ENCODE assay signal across 14 cellular contexts in the genomic region with DNA sequence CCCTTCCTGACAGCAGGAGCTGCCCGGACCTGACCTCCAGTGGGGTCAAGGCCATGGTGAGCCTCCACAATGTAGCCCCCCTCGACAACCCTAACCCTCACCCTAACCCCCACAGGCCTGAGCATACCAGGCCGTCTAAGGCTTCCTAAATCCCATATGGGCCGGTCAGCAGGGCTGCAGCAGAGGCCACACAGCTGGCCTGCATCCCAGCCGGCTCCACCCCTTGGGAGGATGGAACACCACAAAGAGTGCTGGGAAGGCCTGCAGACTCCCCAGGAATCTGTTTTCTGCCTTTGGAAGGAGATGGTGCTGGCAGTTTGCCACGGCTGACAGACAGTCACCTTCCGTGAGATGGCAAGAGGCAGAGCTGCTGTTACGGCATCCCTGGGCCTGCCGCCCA. TPM values are rescaled to one million over a fixed set of nuclear protein-coding genes. Genes with fewer than 3 reads are reported as not detected.
DNase-seq lines count a peak whose midpoint lies in the region; ATAC-seq and TF ChIP-seq lines count a peak whose summit lies in the region.
"Had no signal": no experiment of that assay in that cellular context is flagged by ENCODE, and none has a peak within 500 bp of the region (broad histone marks: within the 10 kb centered on the region; RNA-seq: fewer than 3 reads in every experiment).

No MANE protein-coding gene starts in this region.

- H4K8ac ChIP-seq in IMR-90 (ENCODE audit: low read depth in 2 of 2, low read length in 2 of 2): no peak overlapping the region

- H3K14ac ChIP-seq in IMR-90 (replicated peaks; ENCODE audit: low read depth, low read length): no peak overlapping the region

- H3K9me3 ChIP-seq in IMR-90 (ENCODE audit: control insufficient read depth, insufficient read depth, low read length) (no peaks in the 10 kb centered on the region), WERI-Rb-1 (ENCODE audit: severe bottlenecking) (no peaks in the 10 kb centered on the region), lower lobe of right lung (no peaks in the 10 kb centered on the region), testis (no peaks in the 10 kb centered on the region), transverse colon (no peaks in the 10 kb centered on the region)
- H3K9me3 ChIP-seq: A549, neutrophil, suprapubic skin had no signal

- H3K36me3 ChIP-seq in IMR-90 (ENCODE audit: control insufficient read depth, insufficient read depth, low read length) (no peaks in the 10 kb centered on the region), WERI-Rb-1 (peaks cover 28% of the 10 kb centered on the region), lower lobe of right lung (no peaks in the 10 kb centered on the region), testis (ENCODE audit: low read depth, missing control alignments) (no peaks in the 10 kb centered on the region), transverse colon (no peaks in the 10 kb centered on the region)
- H3K36me3 ChIP-seq: neutrophil, suprapubic skin had no signal

- H2BK5ac ChIP-seq in IMR-90 (ENCODE audit: low read depth, low read length, poor library complexity, severe bottlenecking): no peak overlapping the region

- TF ChIP-seq CTCF in IMR-90 (conservative IDR thresholded peaks at IDR 0.05; ENCODE audit: low read depth, low read length) (no peak), WERI-Rb-1 (IDR thresholded peaks at IDR 0.05; ENCODE audit: low read depth, low read length) (no peak), lower lobe of right lung (IDR thresholded peaks at IDR 0.05) (no peak), testis (IDR thresholded peaks at IDR 0.05) (no peak), transverse colon (IDR thresholded peaks at IDR 0.05) (no peak)

- ATAC-seq in IMR-90 (ENCODE audit: low read depth): peak; percentile 41; the same call in 1 of the 2 replicates
- ATAC-seq in lower lobe of right lung: no peak
- ATAC-seq in GM21528 (IDR thresholded peaks at IDR 0.05; ENCODE audit: low FRiP score, unreplicated experiment): no peak
- ATAC-seq: activated naive CD8-positive, alpha-beta T cell treated with anti-CD3 and anti-CD28 coated beads, Interleukin-2, amount 50 U/mL, for 24 hours had no signal

- in situ Hi-C loops in IMR-90 (cut with MboI; ENCODE audit: low sequenced_read_pairs) (no loop called here), transverse colon (cut with MboI; ENCODE audit: low pct_ligation_motif_present in 1 of 4, low pct_unique_long_range_greater_than_20kb in 1 of 4, low sequenced_read_pairs in 3 of 4) (no loop called here)

- peak in 2 of 3 experiments; percentile 10 to 64 for DNase-seq in NCI-H1417 (lab: John Stamatoyannopoulos, UW)
- no peak for DNase-seq in NCI-H1417 treated with DMSO at 0.1 percent for 48 hours (lab: John Stamatoyannopoulos, UW)
- peak; percentile 2 for DNase-seq in IMR-90
- DNase-seq in WERI-Rb-1: peak; percentile 15
- DNase-seq in lower lobe of right lung: peak; percentile 32
- no peak for DNase-seq in testis
- no peak for DNase-seq in transverse colon
- DNase-seq: activated CD4-positive, CD25-positive, alpha-beta regulatory T cell; activated naive CD8-positive, alpha-beta T cell treated with anti-CD3 and anti-CD28 coated beads, Interleukin-2, amount 50 U/mL, for 24 hours; mesenchymal stem cell had no signal

- H2AK9ac ChIP-seq in IMR-90 (replicated peaks; ENCODE audit: low read depth, low read length, poor library complexity): no peak overlapping the region

- H3K56ac ChIP-seq in IMR-90 (ENCODE audit: extremely low read depth, insufficient read depth, low read length): no peak overlapping the region

- TF ChIP-seq EP300 in transverse colon (IDR thresholded peaks at IDR 0.05; ENCODE audit: low read depth): no peak

- POLR2A ChIA-PET in IMR-90 (lab: Charles Lee; ENCODE audit: unreplicated experiment): no interaction called here

- WGBS in IMR-90 (ENCODE audit: extremely low coverage in 2 of 2, insufficient read length in 1 of 2), 2 experiments: 12% methylated on average over 4 of the region's 9 CpGs; no CpG with 5 or more reads in 1 of the 2 experiments
- WGBS in testis, 2 donors: 37% methylated on average over 9 of the region's 9 CpGs; no CpG with 5 or more reads in 1 of the 2 donors
- 55% methylated on average over 6 of the region's 9 CpGs; no CpG with 5 or more reads in 1 of the 2 donors for WGBS in transverse colon (ENCODE audit: low coverage in 1 of 2), 2 donors

- H2BK15ac ChIP-seq in IMR-90 (ENCODE audit: low read depth, low read length): no peak overlapping the region

- no peak overlapping the region for H3K9ac ChIP-seq in IMR-90 (ENCODE audit: low read depth, low read length)

- no peak overlapping the region for H3K4ac ChIP-seq in IMR-90 (ENCODE audit: low read depth, low read length)

- H3K79me1 ChIP-seq in IMR-90 (ENCODE audit: low read depth in 1 of 2, low read length in 2 of 2): no peaks in the 10 kb centered on the region

- CTCF ChIA-PET in IMR-90 (lab: Yijun Ruan, JAX): no interaction called here

- no peak overlapping the region for H4K5ac ChIP-seq in IMR-90 (ENCODE audit: low read depth, low read length)

- no peak overlapping the region for H4K91ac ChIP-seq in IMR-90 (ENCODE audit: insufficient read depth, low read depth, low read length)

- no peaks in the 10 kb centered on the region for H4K20me1 ChIP-seq in IMR-90 (ENCODE audit: insufficient read depth, low read length)

- H2AK5ac ChIP-seq in IMR-90 (ENCODE audit: low read depth, low read length): no peak overlapping the region

- no peak overlapping the region for H2BK20ac ChIP-seq in IMR-90 (ENCODE audit: low read depth, low read length)

- no TSS peak for BruUV-seq in IMR-90 (replicated peaks; lab: Mats Ljungman, UMichigan)

- no peak overlapping the region for H3K18ac ChIP-seq in IMR-90 (ENCODE audit: low read depth, low read length)

- H3K27me3 ChIP-seq in IMR-90 (ENCODE audit: control insufficient read depth, insufficient read depth, low read length) (peaks cover 22% of the 10 kb centered on the region), WERI-Rb-1 (ENCODE audit: insufficient read depth, low read depth, severe bottlenecking) (no peaks in the 10 kb centered on the region), lower lobe of right lung (ENCODE audit: low read depth) (peaks cover 76% of the 10 kb centered on the region), testis (no peaks in the 10 kb centered on the region), transverse colon (peaks cover 65% of the 10 kb centered on the region)

- H2AFZ ChIP-seq in IMR-90 (replicated peaks; ENCODE audit: low read length, poor library complexity): peak overlapping the region; percentile 14

- TF ChIP-seq POLR2A in IMR-90 (IDR thresholded peaks at IDR 0.05; ENCODE audit: low read depth, low read length): no peak
- no peak for TF ChIP-seq POLR2A in testis (IDR thresholded peaks at IDR 0.05)
- TF ChIP-seq POLR2A in transverse colon (IDR thresholded peaks at IDR 0.05): no peak

- no peak for TF ChIP-seq RAD21 in IMR-90 (IDR thresholded peaks at IDR 0.05; ENCODE audit: low read length)

- H3K4me1 ChIP-seq in IMR-90 (ENCODE audit: control insufficient read depth, insufficient read depth, low read length) (no peaks in the 10 kb centered on the region), lower lobe of right lung (no peaks in the 10 kb centered on the region), testis (no peaks in the 10 kb centered on the region), transverse colon (peaks cover 0 to 4% (median 2%) of the 10 kb centered on the region in 4 donors)
- H3K4me1 ChIP-seq: A549 had no signal

- H3K27ac ChIP-seq in IMR-90 (ENCODE audit: insufficient read depth, low read length): no peak overlapping the region
- peak overlapping the region; percentile 24 for H3K27ac ChIP-seq in WERI-Rb-1
- no peak overlapping the region for H3K27ac ChIP-seq in lower lobe of right lung
- no peak overlapping the region for H3K27ac ChIP-seq in testis
- no peak overlapping the region for H3K27ac ChIP-seq in transverse colon
- H3K27ac ChIP-seq: A549, neutrophil, suprapubic skin had no signal

- no peak overlapping the region for H3K23ac ChIP-seq in IMR-90 (ENCODE audit: low read depth, low read length)

- H2BK120ac ChIP-seq in IMR-90 (ENCODE audit: low read depth, low read length): no peak overlapping the region

- dilution Hi-C loops in IMR-90 (cut with HindIII; ENCODE audit: low sequenced_read_pairs, unreplicated experiment): no loop called here

- intact Hi-C loops in IMR-90 (cut with micrococcal nuclease): no loop called here
- intact Hi-C loops in lower lobe of right lung (cut with DNase I): no loop called here
- intact Hi-C loops in testis (cut with DNase I; ENCODE audit: low total_unique reads): no loop called here
- intact Hi-C loops in transverse colon (cut with DNase I; ENCODE audit: low total_unique reads): no loop called here

- H3K9me1 ChIP-seq in IMR-90 (ENCODE audit: insufficient read depth, low read length): no peaks in the 10 kb centered on the region

- H3K4me3 ChIP-seq in IMR-90 (ENCODE audit: insufficient read depth, low read depth, low read length) (no peak overlapping the region), WERI-Rb-1 (ENCODE audit: low read depth, low read length) (no peak overlapping the region), lower lobe of right lung (no peak overlapping the region), testis (no peak overlapping the region), transverse colon (no peak overlapping the region)
- H3K4me3 ChIP-seq: A549, suprapubic skin had no signal

- no peak overlapping the region for H3K4me2 ChIP-seq in IMR-90 (ENCODE audit: low read depth, low read length)
- H3K4me2 ChIP-seq: A549 had no signal

TF ChIP-seq in IMR-90, 13 proteins besides CTCF, POLR2A, EP300 and RAD21 (continues in another document):
- TF ChIP-seq CEBPB (IDR thresholded peaks at IDR 0.05; ENCODE audit: low read depth, low read length) (no peak), NFE2L2 (IDR thresholded peaks at IDR 0.05; ENCODE audit: low read depth, low read length) (no peak), MAZ (IDR thresholded peaks at IDR 0.05; ENCODE audit: borderline replicate concordance, low read depth, low read length) (no peak), BHLHE40 (IDR thresholded peaks at IDR 0.05; ENCODE audit: low read depth, low read length) (no peak)

RNA-seq across cellular contexts. Expression of a gene that starts 2.8 kb away (rescaled TPM):
- not detected in 2 replicates for total RNA-seq in IMR-90 (2012; rRNA removed)
- not detected in 2 replicates for polyA plus RNA-seq in IMR-90 (2012; rRNA removed)
- 0.12 TPM in 1 of 2 replicates, not detected in the other for polyA plus RNA-seq in IMR-90 (2012; cell fraction: cytosol; rRNA removed)
- 0.04 and 0.05 TPM in 2 replicates for polyA plus RNA-seq in IMR-90 (2012; cell fraction: nucleus; rRNA removed; ENCODE audit: low replicate concordance)
- not detected for total RNA-seq in lower lobe of right lung
- total RNA-seq in testis: 10 to 100 TPM in 1 of 2 donors, 1 to 10 TPM in 1; 9.8 to 12.1 TPM
- polyA plus RNA-seq in testis (ENCODE audit: insufficient read depth, low read depth, low replicate concordance): 4.9 TPM
- total RNA-seq in transverse colon: 10 to 100 TPM in 1 of 4 donors, 1 to 10 TPM in 2, not detected in 1; 1.1 to 10.5 (median 1.4) TPM
- total RNA-seq: suprapubic skin had no signal

RNA-seq across cellular contexts. Expression of a gene that starts 22.2 kb away (rescaled TPM):
- total RNA-seq in IMR-90 (2012; rRNA removed): not detected in 2 replicates
- not detected in 2 replicates for polyA plus RNA-seq in IMR-90 (2012; rRNA removed)
- polyA plus RNA-seq in IMR-90 (2012; cell fraction: cytosol; rRNA removed): not detected in 2 replicates
- 0.07 TPM in 1 of 2 replicates, not detected in the other for polyA plus RNA-seq in IMR-90 (2012; cell fraction: nucleus; rRNA removed; ENCODE audit: low replicate concordance)
- total RNA-seq in lower lobe of right lung: 0.18 TPM
- total RNA-seq in testis: under 1 TPM in 1 of 2 donors, not detected in 1; 0.16 TPM
- polyA plus RNA-seq in testis (ENCODE audit: insufficient read depth, low read depth, low replicate concordance): 0.86 TPM
- total RNA-seq in transverse colon: 1 to 10 TPM in 2 of 4 donors, under 1 TPM in 1, not detected in 1; 0.32 to 2.3 (median 1.1) TPM
- polyA plus RNA-seq: A549 had no signal

Comparison
In these comparisons a context has a peak if more than half of its experiments do, and no peak if none do; other contexts are left out.
1. DNase-seq: peak in NCI-H1417 (2 of 3), IMR-90 (single experiment), WERI-Rb-1 (single experiment) and lower lobe of right lung (single experiment); none in NCI-H1417 treated with DMSO at 0.1 percent for 48 hours (single experiment), testis (single experiment) and transverse colon (single experiment).